Comparison of ENCODE assay signal across 1 cellular context in the genomic region with DNA sequence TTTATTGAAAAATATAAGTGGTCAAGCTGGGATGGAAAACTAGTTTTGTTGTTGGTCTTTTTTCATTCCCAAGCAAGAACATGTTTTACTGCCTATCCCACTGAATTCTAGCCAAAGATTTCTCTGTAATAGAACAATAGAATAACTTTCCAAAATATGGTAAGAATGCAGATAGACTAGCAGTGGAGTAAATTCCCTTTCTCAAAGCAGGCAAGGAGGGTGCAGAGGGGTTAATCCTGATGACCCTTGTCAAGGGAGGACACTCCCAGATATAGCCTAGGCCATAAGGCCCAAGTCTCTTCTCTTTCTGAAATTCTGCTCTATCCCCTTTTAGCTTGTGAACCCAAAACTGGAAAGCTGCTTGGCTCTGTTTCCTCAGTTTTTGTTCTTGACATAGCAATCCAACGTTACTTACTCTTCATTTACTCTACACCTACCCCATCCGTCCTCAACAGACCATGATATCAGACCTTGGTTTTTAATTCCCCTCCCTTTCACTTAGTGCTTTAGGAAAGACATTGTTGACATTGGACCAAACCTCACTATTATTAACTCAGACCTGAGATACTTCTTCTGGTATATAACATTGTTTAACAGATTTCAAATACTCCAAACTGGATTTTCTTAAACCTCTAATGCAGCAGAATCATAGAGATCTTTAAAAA.
TF ChIP-seq lines count a peak whose summit lies in the region.

No MANE protein-coding gene starts in this region.

TF ChIP-seq in K562, 482 proteins besides CTCF, POLR2A, EP300 and RAD21 (continued from another document):
- TF ChIP-seq, protein P1, sequence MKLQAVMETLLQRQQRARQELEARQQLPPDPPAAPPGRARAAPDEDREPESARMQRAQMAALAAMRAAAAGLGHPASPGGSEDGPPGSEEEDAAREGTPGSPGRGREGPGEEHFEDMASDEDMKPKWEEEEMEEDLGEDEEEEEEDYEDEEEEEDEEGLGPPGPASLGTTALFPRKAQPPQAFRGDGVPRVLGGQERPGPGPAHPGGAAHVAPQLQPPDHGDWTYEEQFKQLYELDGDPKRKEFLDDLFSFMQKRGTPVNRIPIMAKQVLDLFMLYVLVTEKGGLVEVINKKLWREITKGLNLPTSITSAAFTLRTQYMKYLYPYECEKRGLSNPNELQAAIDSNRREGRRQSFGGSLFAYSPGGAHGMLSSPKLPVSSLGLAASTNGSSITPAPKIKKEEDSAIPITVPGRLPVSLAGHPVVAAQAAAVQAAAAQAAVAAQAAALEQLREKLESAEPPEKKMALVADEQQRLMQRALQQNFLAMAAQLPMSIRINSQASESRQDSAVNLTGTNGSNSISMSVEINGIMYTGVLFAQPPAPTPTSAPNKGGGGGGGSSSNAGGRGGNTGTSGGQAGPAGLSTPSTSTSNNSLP (IDR thresholded peaks at IDR 0.05; ENCODE audit: borderline replicate concordance, low read depth, low read length): no peak
- TF ChIP-seq ZNF57 (CRISPR knock-in tag; IDR thresholded peaks at IDR 0.05) (no peak), NEUROD1 (IDR thresholded peaks at IDR 0.05; ENCODE audit: borderline replicate concordance, low read depth, low read length, partially characterized antibody) (no peak), ZFPM2 (CRISPR knock-in tag; IDR thresholded peaks at IDR 0.05) (no peak)
- TF ChIP-seq, protein P2, sequence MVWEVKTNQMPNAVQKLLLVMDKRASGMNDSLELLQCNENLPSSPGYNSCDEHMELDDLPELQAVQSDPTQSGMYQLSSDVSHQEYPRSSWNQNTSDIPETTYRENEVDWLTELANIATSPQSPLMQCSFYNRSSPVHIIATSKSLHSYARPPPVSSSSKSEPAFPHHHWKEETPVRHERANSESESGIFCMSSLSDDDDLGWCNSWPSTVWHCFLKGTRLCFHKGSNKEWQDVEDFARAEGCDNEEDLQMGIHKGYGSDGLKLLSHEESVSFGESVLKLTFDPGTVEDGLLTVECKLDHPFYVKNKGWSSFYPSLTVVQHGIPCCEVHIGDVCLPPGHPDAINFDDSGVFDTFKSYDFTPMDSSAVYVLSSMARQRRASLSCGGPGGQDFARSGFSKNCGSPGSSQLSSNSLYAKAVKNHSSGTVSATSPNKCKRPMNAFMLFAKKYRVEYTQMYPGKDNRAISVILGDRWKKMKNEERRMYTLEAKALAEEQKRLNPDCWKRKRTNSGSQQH (CRISPR knock-in tag; IDR thresholded peaks at IDR 0.05): no peak
- TF ChIP-seq, protein P3, sequence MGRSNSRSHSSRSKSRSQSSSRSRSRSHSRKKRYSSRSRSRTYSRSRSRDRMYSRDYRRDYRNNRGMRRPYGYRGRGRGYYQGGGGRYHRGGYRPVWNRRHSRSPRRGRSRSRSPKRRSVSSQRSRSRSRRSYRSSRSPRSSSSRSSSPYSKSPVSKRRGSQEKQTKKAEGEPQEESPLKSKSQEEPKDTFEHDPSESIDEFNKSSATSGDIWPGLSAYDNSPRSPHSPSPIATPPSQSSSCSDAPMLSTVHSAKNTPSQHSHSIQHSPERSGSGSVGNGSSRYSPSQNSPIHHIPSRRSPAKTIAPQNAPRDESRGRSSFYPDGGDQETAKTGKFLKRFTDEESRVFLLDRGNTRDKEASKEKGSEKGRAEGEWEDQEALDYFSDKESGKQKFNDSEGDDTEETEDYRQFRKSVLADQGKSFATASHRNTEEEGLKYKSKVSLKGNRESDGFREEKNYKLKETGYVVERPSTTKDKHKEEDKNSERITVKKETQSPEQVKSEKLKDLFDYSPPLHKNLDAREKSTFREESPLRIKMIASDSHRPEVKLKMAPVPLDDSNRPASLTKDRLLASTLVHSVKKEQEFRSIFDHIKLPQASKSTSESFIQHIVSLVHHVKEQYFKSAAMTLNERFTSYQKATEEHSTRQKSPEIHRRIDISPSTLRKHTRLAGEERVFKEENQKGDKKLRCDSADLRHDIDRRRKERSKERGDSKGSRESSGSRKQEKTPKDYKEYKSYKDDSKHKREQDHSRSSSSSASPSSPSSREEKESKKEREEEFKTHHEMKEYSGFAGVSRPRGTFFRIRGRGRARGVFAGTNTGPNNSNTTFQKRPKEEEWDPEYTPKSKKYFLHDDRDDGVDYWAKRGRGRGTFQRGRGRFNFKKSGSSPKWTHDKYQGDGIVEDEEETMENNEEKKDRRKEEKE (IDR thresholded peaks at IDR 0.05; ENCODE audit: borderline replicate concordance in 1 of 2, control insufficient read depth in 1 of 2, low read depth in 2 of 2, low read length in 1 of 2): no peak
TF ChIP-seq in K562: peak in this region for 0.
